ENCODE assay signal across 2 cellular contexts in the genomic region with DNA sequence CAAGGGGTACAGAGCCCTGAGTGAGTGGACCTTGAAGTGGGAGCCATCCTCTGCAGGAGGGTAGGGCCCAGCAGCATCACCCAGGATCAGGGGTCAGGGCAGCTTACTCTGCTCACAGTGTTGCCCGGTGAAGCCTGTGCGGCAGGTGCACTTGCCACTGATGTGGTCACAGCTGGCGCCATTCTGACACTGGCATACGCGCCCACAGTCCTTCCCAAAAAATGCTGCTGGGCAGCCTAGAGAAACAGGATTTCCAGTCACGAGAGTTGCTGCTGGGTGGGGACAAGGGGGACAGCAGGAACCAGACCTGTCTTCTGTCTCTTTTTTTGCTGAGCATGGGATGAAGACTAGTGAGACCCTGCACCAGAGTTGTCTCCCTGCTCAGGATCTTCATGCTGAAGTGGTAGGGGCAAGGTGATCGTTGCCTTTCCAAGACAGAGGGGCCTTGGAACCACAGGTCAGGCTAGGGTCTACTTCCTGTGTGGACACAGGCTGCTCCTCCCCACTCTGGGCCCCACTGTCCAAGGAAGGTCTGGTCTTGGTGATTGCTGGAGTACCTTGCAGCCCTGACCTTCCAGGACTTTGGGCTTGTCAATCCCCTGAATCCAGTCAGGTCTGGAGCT.
TF ChIP-seq lines count a peak whose summit lies in the region.

No MANE protein-coding gene starts in this region.

TF ChIP-seq in HCT116, 20 proteins besides CTCF, POLR2A, EP300 and RAD21:
- TF ChIP-seq, protein P1, sequence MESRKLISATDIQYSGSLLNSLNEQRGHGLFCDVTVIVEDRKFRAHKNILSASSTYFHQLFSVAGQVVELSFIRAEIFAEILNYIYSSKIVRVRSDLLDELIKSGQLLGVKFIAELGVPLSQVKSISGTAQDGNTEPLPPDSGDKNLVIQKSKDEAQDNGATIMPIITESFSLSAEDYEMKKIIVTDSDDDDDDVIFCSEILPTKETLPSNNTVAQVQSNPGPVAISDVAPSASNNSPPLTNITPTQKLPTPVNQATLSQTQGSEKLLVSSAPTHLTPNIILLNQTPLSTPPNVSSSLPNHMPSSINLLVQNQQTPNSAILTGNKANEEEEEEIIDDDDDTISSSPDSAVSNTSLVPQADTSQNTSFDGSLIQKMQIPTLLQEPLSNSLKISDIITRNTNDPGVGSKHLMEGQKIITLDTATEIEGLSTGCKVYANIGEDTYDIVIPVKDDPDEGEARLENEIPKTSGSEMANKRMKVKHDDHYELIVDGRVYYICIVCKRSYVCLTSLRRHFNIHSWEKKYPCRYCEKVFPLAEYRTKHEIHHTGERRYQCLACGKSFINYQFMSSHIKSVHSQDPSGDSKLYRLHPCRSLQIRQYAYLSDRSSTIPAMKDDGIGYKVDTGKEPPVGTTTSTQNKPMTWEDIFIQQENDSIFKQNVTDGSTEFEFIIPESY (IDR thresholded peaks at IDR 0.05; ENCODE audit: extremely low read depth, insufficient replicate concordance, low read length) = no peak
- TF ChIP-seq YY1 (IDR thresholded peaks at IDR 0.05; ENCODE audit: extremely low read depth, insufficient replicate concordance, low read depth, low read length) = no peak
- no peak for TF ChIP-seq ELF1 (IDR thresholded peaks at IDR 0.05; ENCODE audit: borderline replicate concordance, low read depth)
- TF ChIP-seq JUND (IDR thresholded peaks at IDR 0.05) = no peak
- TF ChIP-seq, protein P2, sequence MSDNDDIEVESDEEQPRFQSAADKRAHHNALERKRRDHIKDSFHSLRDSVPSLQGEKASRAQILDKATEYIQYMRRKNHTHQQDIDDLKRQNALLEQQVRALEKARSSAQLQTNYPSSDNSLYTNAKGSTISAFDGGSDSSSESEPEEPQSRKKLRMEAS (IDR thresholded peaks at IDR 0.05) = no peak
- TF ChIP-seq FOSL1 (IDR thresholded peaks at IDR 0.05; ENCODE audit: low read depth) = no peak
- no peak for TF ChIP-seq ZFX (IDR thresholded peaks at IDR 0.05)
- no peak for TF ChIP-seq TCF7L2 (IDR thresholded peaks at IDR 0.05; ENCODE audit: borderline replicate concordance, extremely low read depth, insufficient read depth, insufficient read length)
- TF ChIP-seq SRF (IDR thresholded peaks at IDR 0.05; ENCODE audit: low read depth) = no peak
- no peak for TF ChIP-seq SIN3A (IDR thresholded peaks at IDR 0.05; ENCODE audit: low read depth)
- TF ChIP-seq CEBPB (IDR thresholded peaks at IDR 0.05; ENCODE audit: low read depth) = no peak
TF ChIP-seq in HCT116: peak in this region for 0.

TF ChIP-seq in WTC11, 78 proteins besides CTCF, POLR2A, EP300 and RAD21 (continued from another document):
- TF ChIP-seq, protein P3, sequence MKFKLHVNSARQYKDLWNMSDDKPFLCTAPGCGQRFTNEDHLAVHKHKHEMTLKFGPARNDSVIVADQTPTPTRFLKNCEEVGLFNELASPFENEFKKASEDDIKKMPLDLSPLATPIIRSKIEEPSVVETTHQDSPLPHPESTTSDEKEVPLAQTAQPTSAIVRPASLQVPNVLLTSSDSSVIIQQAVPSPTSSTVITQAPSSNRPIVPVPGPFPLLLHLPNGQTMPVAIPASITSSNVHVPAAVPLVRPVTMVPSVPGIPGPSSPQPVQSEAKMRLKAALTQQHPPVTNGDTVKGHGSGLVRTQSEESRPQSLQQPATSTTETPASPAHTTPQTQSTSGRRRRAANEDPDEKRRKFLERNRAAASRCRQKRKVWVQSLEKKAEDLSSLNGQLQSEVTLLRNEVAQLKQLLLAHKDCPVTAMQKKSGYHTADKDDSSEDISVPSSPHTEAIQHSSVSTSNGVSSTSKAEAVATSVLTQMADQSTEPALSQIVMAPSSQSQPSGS (CRISPR knock-in tag; IDR thresholded peaks at IDR 0.05; ENCODE audit: borderline replicate concordance, low read depth) = no peak
- TF ChIP-seq EMX1 (CRISPR knock-in tag; IDR thresholded peaks at IDR 0.05) (no peak), ZNF121 (CRISPR knock-in tag; IDR thresholded peaks at IDR 0.05) (no peak), ETV6 (CRISPR knock-in tag; IDR thresholded peaks at IDR 0.05) (no peak), IRF2 (CRISPR knock-in tag; IDR thresholded peaks at IDR 0.05; ENCODE audit: borderline replicate concordance, low read depth) (no peak), GABPB1 (CRISPR knock-in tag; IDR thresholded peaks at IDR 0.05) (no peak), PRRX2 (CRISPR knock-in tag; IDR thresholded peaks at IDR 0.05) (no peak), ZNF232 (CRISPR knock-in tag; IDR thresholded peaks at IDR 0.05) (no peak), RORB (CRISPR knock-in tag; IDR thresholded peaks at IDR 0.05) (no peak), NFATC4 (CRISPR knock-in tag; IDR thresholded peaks at IDR 0.05) (no peak), ELF4 (CRISPR knock-in tag; IDR thresholded peaks at IDR 0.05; ENCODE audit: low read depth) (no peak), ZNF423 (CRISPR knock-in tag; IDR thresholded peaks at IDR 0.05) (no peak)
- TF ChIP-seq, protein P4, sequence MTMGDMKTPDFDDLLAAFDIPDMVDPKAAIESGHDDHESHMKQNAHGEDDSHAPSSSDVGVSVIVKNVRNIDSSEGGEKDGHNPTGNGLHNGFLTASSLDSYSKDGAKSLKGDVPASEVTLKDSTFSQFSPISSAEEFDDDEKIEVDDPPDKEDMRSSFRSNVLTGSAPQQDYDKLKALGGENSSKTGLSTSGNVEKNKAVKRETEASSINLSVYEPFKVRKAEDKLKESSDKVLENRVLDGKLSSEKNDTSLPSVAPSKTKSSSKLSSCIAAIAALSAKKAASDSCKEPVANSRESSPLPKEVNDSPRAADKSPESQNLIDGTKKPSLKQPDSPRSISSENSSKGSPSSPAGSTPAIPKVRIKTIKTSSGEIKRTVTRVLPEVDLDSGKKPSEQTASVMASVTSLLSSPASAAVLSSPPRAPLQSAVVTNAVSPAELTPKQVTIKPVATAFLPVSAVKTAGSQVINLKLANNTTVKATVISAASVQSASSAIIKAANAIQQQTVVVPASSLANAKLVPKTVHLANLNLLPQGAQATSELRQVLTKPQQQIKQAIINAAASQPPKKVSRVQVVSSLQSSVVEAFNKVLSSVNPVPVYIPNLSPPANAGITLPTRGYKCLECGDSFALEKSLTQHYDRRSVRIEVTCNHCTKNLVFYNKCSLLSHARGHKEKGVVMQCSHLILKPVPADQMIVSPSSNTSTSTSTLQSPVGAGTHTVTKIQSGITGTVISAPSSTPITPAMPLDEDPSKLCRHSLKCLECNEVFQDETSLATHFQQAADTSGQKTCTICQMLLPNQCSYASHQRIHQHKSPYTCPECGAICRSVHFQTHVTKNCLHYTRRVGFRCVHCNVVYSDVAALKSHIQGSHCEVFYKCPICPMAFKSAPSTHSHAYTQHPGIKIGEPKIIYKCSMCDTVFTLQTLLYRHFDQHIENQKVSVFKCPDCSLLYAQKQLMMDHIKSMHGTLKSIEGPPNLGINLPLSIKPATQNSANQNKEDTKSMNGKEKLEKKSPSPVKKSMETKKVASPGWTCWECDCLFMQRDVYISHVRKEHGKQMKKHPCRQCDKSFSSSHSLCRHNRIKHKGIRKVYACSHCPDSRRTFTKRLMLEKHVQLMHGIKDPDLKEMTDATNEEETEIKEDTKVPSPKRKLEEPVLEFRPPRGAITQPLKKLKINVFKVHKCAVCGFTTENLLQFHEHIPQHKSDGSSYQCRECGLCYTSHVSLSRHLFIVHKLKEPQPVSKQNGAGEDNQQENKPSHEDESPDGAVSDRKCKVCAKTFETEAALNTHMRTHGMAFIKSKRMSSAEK (CRISPR knock-in tag; IDR thresholded peaks at IDR 0.05; ENCODE audit: borderline replicate concordance) = no peak
- TF ChIP-seq, protein P5, sequence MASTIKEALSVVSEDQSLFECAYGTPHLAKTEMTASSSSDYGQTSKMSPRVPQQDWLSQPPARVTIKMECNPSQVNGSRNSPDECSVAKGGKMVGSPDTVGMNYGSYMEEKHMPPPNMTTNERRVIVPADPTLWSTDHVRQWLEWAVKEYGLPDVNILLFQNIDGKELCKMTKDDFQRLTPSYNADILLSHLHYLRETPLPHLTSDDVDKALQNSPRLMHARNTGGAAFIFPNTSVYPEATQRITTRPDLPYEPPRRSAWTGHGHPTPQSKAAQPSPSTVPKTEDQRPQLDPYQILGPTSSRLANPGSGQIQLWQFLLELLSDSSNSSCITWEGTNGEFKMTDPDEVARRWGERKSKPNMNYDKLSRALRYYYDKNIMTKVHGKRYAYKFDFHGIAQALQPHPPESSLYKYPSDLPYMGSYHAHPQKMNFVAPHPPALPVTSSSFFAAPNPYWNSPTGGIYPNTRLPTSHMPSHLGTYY (CRISPR knock-in tag; IDR thresholded peaks at IDR 0.05) = no peak
- TF ChIP-seq, protein P6, sequence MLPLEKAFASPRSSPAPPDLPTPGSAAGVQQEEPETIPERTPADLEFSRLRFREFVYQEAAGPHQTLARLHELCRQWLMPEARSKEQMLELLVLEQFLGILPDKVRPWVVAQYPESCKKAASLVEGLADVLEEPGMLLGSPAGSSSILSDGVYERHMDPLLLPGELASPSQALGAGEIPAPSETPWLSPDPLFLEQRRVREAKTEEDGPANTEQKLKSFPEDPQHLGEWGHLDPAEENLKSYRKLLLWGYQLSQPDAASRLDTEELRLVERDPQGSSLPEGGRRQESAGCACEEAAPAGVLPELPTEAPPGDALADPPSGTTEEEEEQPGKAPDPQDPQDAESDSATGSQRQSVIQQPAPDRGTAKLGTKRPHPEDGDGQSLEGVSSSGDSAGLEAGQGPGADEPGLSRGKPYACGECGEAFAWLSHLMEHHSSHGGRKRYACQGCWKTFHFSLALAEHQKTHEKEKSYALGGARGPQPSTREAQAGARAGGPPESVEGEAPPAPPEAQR (CRISPR knock-in tag; IDR thresholded peaks at IDR 0.05) = no peak
- TF ChIP-seq, protein P7, sequence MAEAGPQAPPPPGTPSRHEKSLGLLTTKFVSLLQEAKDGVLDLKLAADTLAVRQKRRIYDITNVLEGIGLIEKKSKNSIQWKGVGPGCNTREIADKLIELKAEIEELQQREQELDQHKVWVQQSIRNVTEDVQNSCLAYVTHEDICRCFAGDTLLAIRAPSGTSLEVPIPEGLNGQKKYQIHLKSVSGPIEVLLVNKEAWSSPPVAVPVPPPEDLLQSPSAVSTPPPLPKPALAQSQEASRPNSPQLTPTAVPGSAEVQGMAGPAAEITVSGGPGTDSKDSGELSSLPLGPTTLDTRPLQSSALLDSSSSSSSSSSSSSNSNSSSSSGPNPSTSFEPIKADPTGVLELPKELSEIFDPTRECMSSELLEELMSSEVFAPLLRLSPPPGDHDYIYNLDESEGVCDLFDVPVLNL (CRISPR knock-in tag; IDR thresholded peaks at IDR 0.05; ENCODE audit: borderline replicate concordance, low read depth) = no peak
